ENCODE assay signal across 8 cellular contexts in genomic region chr19:10194500-10195198, GRCh38. TPM values are rescaled to one million over a fixed set of nuclear protein-coding genes. Genes with fewer than 3 reads are reported as not detected.
DNase-seq lines count a peak whose midpoint lies in the region; ATAC-seq, FAIRE-seq and TF ChIP-seq lines count a peak whose summit lies in the region.

DNMT1 (minus strand) TSS chr19:10194953; CDS start chr19:10194899, 54 bp downstream.

- CTCF ChIA-PET in endothelial cell of umbilical vein (lab: Charles Lee) = interaction anchor here (0.8 to 2.3 kb wide), 5 partner anchors 25 to 73 kb away, joined by 3 to 9 read pairs (median 3); no protein-coding TSS in a partner anchor

- H3K4me2 ChIP-seq in OCI-LY3 (ENCODE audit: low read length) = peak within 1 kb of the TSS; percentile 91
- peak within 1 kb of the TSS; percentile 86 for H3K4me2 ChIP-seq in endothelial cell of umbilical vein (ENCODE audit: insufficient read depth, low read length)

- H3K27ac ChIP-seq in OCI-LY3 (ENCODE audit: low read length) (peak within 1 kb of the TSS; percentile 80), endothelial cell of umbilical vein (ENCODE audit: insufficient read depth, low read depth, low read length) (peak within 1 kb of the TSS; percentile 46)

- H2AFZ ChIP-seq in OCI-LY3 (ENCODE audit: low read depth, low read length) (peak within 1 kb of the TSS; percentile 85), endothelial cell of umbilical vein (ENCODE audit: low read depth, low read length) (peak within 1 kb of the TSS; percentile 49)

- peak; percentile 99 for FAIRE-seq in endothelial cell of umbilical vein (lab: Jason Lieb, UNC)

- H3K36me3 ChIP-seq in OCI-LY3 (replicated peaks; ENCODE audit: low read depth, low read length) (peaks cover 21% of the 10 kb centered on the region), endothelial cell of umbilical vein (ENCODE audit: control insufficient read depth in 2 of 2, extremely low read depth in 1 of 2, insufficient read depth in 2 of 2, low read length in 2 of 2) (no peaks in the 10 kb centered on the region)

- no peaks in the 10 kb centered on the region for H3K27me3 ChIP-seq in OCI-LY3 (ENCODE audit: low read depth, low read length)
- H3K27me3 ChIP-seq in endothelial cell of umbilical vein (ENCODE audit: control insufficient read depth in 2 of 2, insufficient read depth in 2 of 2, low read length in 2 of 2) = no peaks in the 10 kb centered on the region

- peak; percentile 89 for ATAC-seq in GM21423 (IDR thresholded peaks at IDR 0.05; ENCODE audit: unreplicated experiment)

- H3K4me3 ChIP-seq in OCI-LY3 (ENCODE audit: low read length) (peak within 1 kb of the TSS; percentile 81), endothelial cell of umbilical vein (replicated peaks in 1 of 3; ENCODE audit: insufficient read depth in 1 of 3, low read depth in 1 of 3, low read length in 3 of 3) (peak within 1 kb of the TSS; percentile 67 to 88 (median 86))

- H3K9me1 ChIP-seq in endothelial cell of umbilical vein (replicated peaks; ENCODE audit: control insufficient read depth, extremely low read depth, insufficient read depth, low read length) = no peaks in the 10 kb centered on the region

- BruUV-seq in endothelial cell of umbilical vein (replicated peaks; lab: Mats Ljungman, UMichigan) = no TSS peak

- TF ChIP-seq CTCF in OCI-LY3 (IDR thresholded peaks at IDR 0.05; ENCODE audit: low read depth, low read length) = no peak
- no peak for TF ChIP-seq CTCF in endothelial cell of umbilical vein (IDR thresholded peaks at IDR 0.05; ENCODE audit: extremely low read depth in 1 of 2, insufficient read depth in 1 of 2, low read depth in 1 of 2, low read length in 2 of 2)

- TF ChIP-seq POLR2A in endothelial cell of umbilical vein (IDR thresholded peaks at IDR 0.05; ENCODE audit: low read depth, low read length) = peak; percentile 94

- H3K4me1 ChIP-seq in OCI-LY3 (ENCODE audit: low read length) (peaks cover 22% of the 10 kb centered on the region), endothelial cell of umbilical vein (ENCODE audit: control insufficient read depth, extremely low read depth, insufficient read depth, low read length) (peaks cover 16% of the 10 kb centered on the region)

- H3K79me2 ChIP-seq in OCI-LY3 (ENCODE audit: low read length) = peaks cover 54% of the 10 kb centered on the region
- H3K79me2 ChIP-seq in endothelial cell of umbilical vein (ENCODE audit: control insufficient read depth, insufficient read depth, low read length) = peaks cover 46% of the 10 kb centered on the region

- peaks cover 22% of the 10 kb centered on the region for H4K20me1 ChIP-seq in OCI-LY3 (ENCODE audit: insufficient read depth, low read length)
- no peaks in the 10 kb centered on the region for H4K20me1 ChIP-seq in endothelial cell of umbilical vein (replicated peaks; ENCODE audit: control insufficient read depth, extremely low read depth, insufficient read depth, low read length)

- intact Hi-C loops in endothelial cell of umbilical vein (cut with micrococcal nuclease) = loop anchor here (1.0 to 10.0 kb wide), 4 partner anchors 36 to 190 kb away; partner anchors contain the start of genes ANGPTL6, PPAN, S1PR2 and TYK2

- no peaks in the 10 kb centered on the region for H3K9me3 ChIP-seq in OCI-LY3 (ENCODE audit: insufficient read depth, low read length)
- H3K9me3 ChIP-seq in endothelial cell of umbilical vein (replicated peaks; ENCODE audit: control insufficient read depth, insufficient read depth, low read length) = no peaks in the 10 kb centered on the region

- dilution Hi-C loops in endothelial cell of umbilical vein (cut with MboI; ENCODE audit: extremely low pct_ligation_motif_present, low sequenced_read_pairs) = no loop called here

- in situ Hi-C loops in Caki2 (cut with HindIII; ENCODE audit: low pct_unique_long_range_greater_than_20kb, low sequenced_read_pairs) = no loop called here

- DNase-seq in Caki2 (ENCODE audit: low read depth) (peak; percentile 88), HuH-7.5 (ENCODE audit: low spot score) (peak; percentile 99), endothelial cell of umbilical vein (ENCODE audit: low read depth, low spot score) (peak; percentile 96), midbrain (lab: John Stamatoyannopoulos, UW) (peak; percentile 96)
- DNase-seq in activated CD8-positive, alpha-beta memory T cell treated with anti-CD3 and anti-CD28 coated beads, Interleukin-2, amount 50 U/mL, for 48 hours = peak; percentile 99
- DNase-seq in stimulated activated CD8-positive, alpha-beta memory T cell treated with anti-CD3 and anti-CD28 coated beads, Interleukin-15, amount 100 ng/mL, for 48 hours (ENCODE audit: low read depth in 2 of 2) = peak; percentile 96 to 97

- POLR2A ChIA-PET in endothelial cell of umbilical vein (lab: Charles Lee) = no interaction called here

- peak within 1 kb of the TSS; percentile 89 for H3K9ac ChIP-seq in OCI-LY3 (ENCODE audit: low read length)
- peak within 1 kb of the TSS; percentile 78 for H3K9ac ChIP-seq in endothelial cell of umbilical vein (replicated peaks; ENCODE audit: extremely low read depth, insufficient read depth, low read length)

TF ChIP-seq in endothelial cell of umbilical vein, 7 proteins besides CTCF, POLR2A, EP300 and RAD21:
- TF ChIP-seq MYC (IDR thresholded peaks at IDR 0.05; ENCODE audit: low read depth, low read length) (peak; percentile 39), FOS (IDR thresholded peaks at IDR 0.05; ENCODE audit: borderline replicate concordance, insufficient read depth, low read length) (no peak), MAX (IDR thresholded peaks at IDR 0.05; ENCODE audit: insufficient read depth, insufficient read length) (peak; percentile 6), GATA2 (IDR thresholded peaks at IDR 0.05; ENCODE audit: insufficient read depth, insufficient read length, low read depth, low read length) (no peak), JUN (IDR thresholded peaks at IDR 0.05; ENCODE audit: borderline replicate concordance, insufficient read depth, insufficient read length, low read depth) (no peak), POLR2AphosphoS5 (IDR thresholded peaks at IDR 0.05; ENCODE audit: insufficient read depth, low read depth, low read length) (peak; percentile 86), EZH2 (IDR thresholded peaks at IDR 0.05; ENCODE audit: borderline replicate concordance, low read depth, low read length, severe bottlenecking) (no peak)

RNA-seq across cellular contexts. Expression of gene DNMT1, which starts in this region (rescaled TPM):
- 25.4 and 39.0 TPM in 2 replicates for total RNA-seq in Caki2 (2014; rRNA removed; shearing (Covaris generic); ENCODE audit: low replicate concordance)
- 154 and 165 TPM in 2 replicates for total RNA-seq in endothelial cell of umbilical vein
- polyA plus RNA-seq in endothelial cell of umbilical vein = 48.9 and 53.4 TPM in 2 replicates
- 46.5 and 50.1 TPM in 2 replicates for polyA plus RNA-seq in endothelial cell of umbilical vein (2011; cell fraction: cytosol; rRNA removed)
- polyA plus RNA-seq in endothelial cell of umbilical vein (2011; cell fraction: nucleus; rRNA removed) = 219 and 253 TPM in 2 replicates
- 97.1 and 125 TPM in 2 replicates for polyA plus RNA-seq in endothelial cell of umbilical vein (2012)
- 59.1 and 60.7 TPM in 2 replicates for polyA minus RNA-seq in endothelial cell of umbilical vein
- polyA minus RNA-seq in endothelial cell of umbilical vein (2011; cell fraction: cytosol; rRNA and poly(A)+ RNA removed) = 110 TPM
- polyA minus RNA-seq in endothelial cell of umbilical vein (2011; cell fraction: nucleus; rRNA and poly(A)+ RNA removed) = 75.8 and 101 TPM in 2 replicates

Comparison
In these comparisons a context has a peak if more than half of its experiments do, and no peak if none do; other contexts are left out.
1. Peak in every context shown above with its lines: DNase-seq, ATAC-seq, H3K4me3 ChIP-seq and H3K27ac ChIP-seq.